ENCODE assay signal across 9 cellular contexts in the genomic region with DNA sequence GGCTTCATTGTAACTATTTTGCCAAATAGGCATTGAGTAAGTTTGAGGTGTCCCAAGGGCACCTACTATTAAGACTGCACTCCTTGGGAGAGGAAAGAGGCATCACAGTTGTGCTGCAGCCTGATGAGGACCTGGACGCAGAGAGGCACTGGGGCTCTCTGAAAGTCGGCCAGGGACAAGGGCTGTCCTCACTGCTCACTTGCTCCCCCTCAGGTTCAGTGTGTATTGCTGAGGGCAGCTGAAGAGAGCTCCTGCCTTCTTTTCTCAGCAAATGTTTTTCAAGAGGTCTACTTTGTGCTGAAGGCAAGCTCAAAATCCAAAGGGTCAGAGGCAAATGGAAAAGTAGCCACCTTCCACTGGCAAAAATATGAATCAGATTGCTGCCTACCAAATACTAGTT.
DNase-seq lines count a peak whose midpoint lies in the region; ATAC-seq, FAIRE-seq and TF ChIP-seq lines count a peak whose summit lies in the region.
"Had no signal": no experiment of that assay in that cellular context is flagged by ENCODE, and none has a peak within 500 bp of the region (broad histone marks: within the 10 kb centered on the region; RNA-seq: fewer than 3 reads in every experiment).

No MANE protein-coding gene starts in this region.

- TF ChIP-seq POLR2A in A549 (IDR thresholded peaks at IDR 0.05; ENCODE audit: low read length) = no peak

- no peak overlapping the region for H3K27ac Mint-ChIP-seq in activated T-cell treated with anti-CD3 and anti-CD28 coated beads, Interleukin-2, amount 50 U/mL, for 72 hours
- H3K27ac Mint-ChIP-seq: brain had no signal

- WGBS in A549 (ENCODE audit: missing lambda C conversion rate) = 0% methylated on average over 2 of the region's 2 CpGs

- FAIRE-seq in A549 (lab: Jason Lieb, UNC) = no peak

- no peak overlapping the region for H3K27ac ChIP-seq in A549

- no peaks in the 10 kb centered on the region for H3K9me3 ChIP-seq in A549

- no peak for TF ChIP-seq EP300 in A549 (IDR thresholded peaks at IDR 0.05)

- POLR2A ChIA-PET in A549 (lab: Yijun Ruan, JAX) = no interaction called here

- 0 out of 5 replicates have a peak, but pooled peaks of 1 of the 2 experiments have one; percentile 4 for TF ChIP-seq RAD21 in A549 (conservative IDR thresholded peaks at IDR 0.05 in 1 of 2, IDR thresholded peaks at IDR 0.05 in 1 of 2)

- H3K27me3 Mint-ChIP-seq in activated T-cell treated with anti-CD3 and anti-CD28 coated beads, Interleukin-2, amount 50 U/mL, for 72 hours (ENCODE audit: low read depth) = no peaks in the 10 kb centered on the region
- H3K27me3 Mint-ChIP-seq: brain had no signal

- H3K4me1 Mint-ChIP-seq in activated T-cell treated with anti-CD3 and anti-CD28 coated beads, Interleukin-2, amount 50 U/mL, for 72 hours (ENCODE audit: low read depth) = no peaks in the 10 kb centered on the region

- peak; percentile 96 to 98 for ATAC-seq in A549
- peak; percentile 85 for ATAC-seq in GM18502 (IDR thresholded peaks at IDR 0.05; ENCODE audit: poor library complexity, unreplicated experiment)
- ATAC-seq in HG02840 (IDR thresholded peaks at IDR 0.05; ENCODE audit: low FRiP score, unreplicated experiment) = peak; percentile 75
- no peak for ATAC-seq in activated T-cell treated with anti-CD3 and anti-CD28 coated beads, Interleukin-2, amount 50 U/mL, for 72 hours (replicated peaks in 1 of 2)

- peaks cover 0 to 2% of the 10 kb centered on the region in 2 donors for H3K9me3 Mint-ChIP-seq in activated T-cell treated with anti-CD3 and anti-CD28 coated beads, Interleukin-2, amount 50 U/mL, for 72 hours
- H3K9me3 Mint-ChIP-seq: brain had no signal

- CTCF ChIA-PET in A549 (lab: Yijun Ruan, JAX) = no interaction called here

- peak; percentile 5 to 37 for DNase-seq in A549 (ENCODE audit: low read depth in 1 of 2, low spot score in 1 of 2)
- peak; percentile 76 for DNase-seq in OCI-M1 (lab: John Stamatoyannopoulos, UW)
- peak; percentile 18 for DNase-seq in germinal center (ENCODE audit: low spot score)
- peak; percentile 37 for DNase-seq in superior temporal gyrus (ENCODE audit: extremely low spot score)
- DNase-seq in NCI-H2029 treated with DMSO at 0.1 percent for 48 hours (lab: John Stamatoyannopoulos, UW) = no peak
- no peak for DNase-seq in activated T-cell treated with anti-CD3 and anti-CD28 coated beads, Interleukin-2, amount 50 U/mL, for 72 hours

- no peak overlapping the region for H3K4me3 ChIP-seq in A549

- H3K4me2 ChIP-seq in A549 = no peak overlapping the region

- H3K4me3 Mint-ChIP-seq in activated T-cell treated with anti-CD3 and anti-CD28 coated beads, Interleukin-2, amount 50 U/mL, for 72 hours = no peak overlapping the region
- H3K4me3 Mint-ChIP-seq: brain had no signal

- H3K36me3 Mint-ChIP-seq in activated T-cell treated with anti-CD3 and anti-CD28 coated beads, Interleukin-2, amount 50 U/mL, for 72 hours (ENCODE audit: insufficient read depth in 2 of 2) = no peaks in the 10 kb centered on the region
- H3K36me3 Mint-ChIP-seq: brain had no signal

- TF ChIP-seq CTCF in A549 (IDR thresholded peaks at IDR 0.05) = no peak

- H3K4me1 ChIP-seq in A549 = no peaks in the 10 kb centered on the region

TF ChIP-seq in A549, 52 proteins besides CTCF, POLR2A, EP300 and RAD21:
- TF ChIP-seq CHD2 (IDR thresholded peaks at IDR 0.05; ENCODE audit: low read length, partially characterized antibody) = no peak
- TF ChIP-seq HDAC2 (IDR thresholded peaks at IDR 0.05) = no peak
- no peak for TF ChIP-seq KDM5A (IDR thresholded peaks at IDR 0.05)
- TF ChIP-seq KDM1A (IDR thresholded peaks at IDR 0.05; ENCODE audit: low read depth) = no peak
- no peak for TF ChIP-seq ZC3H11A (IDR thresholded peaks at IDR 0.05)
- no peak for TF ChIP-seq MAFK (IDR thresholded peaks at IDR 0.05; ENCODE audit: partially characterized antibody)
- no peak for TF ChIP-seq NPAS2 (CRISPR knock-in tag; IDR thresholded peaks at IDR 0.05; ENCODE audit: borderline replicate concordance)
- TF ChIP-seq, protein P1, sequence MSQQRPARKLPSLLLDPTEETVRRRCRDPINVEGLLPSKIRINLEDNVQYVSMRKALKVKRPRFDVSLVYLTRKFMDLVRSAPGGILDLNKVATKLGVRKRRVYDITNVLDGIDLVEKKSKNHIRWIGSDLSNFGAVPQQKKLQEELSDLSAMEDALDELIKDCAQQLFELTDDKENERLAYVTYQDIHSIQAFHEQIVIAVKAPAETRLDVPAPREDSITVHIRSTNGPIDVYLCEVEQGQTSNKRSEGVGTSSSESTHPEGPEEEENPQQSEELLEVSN (IDR thresholded peaks at IDR 0.05; ENCODE audit: borderline replicate concordance, low read depth) = no peak
- TF ChIP-seq, protein P2, sequence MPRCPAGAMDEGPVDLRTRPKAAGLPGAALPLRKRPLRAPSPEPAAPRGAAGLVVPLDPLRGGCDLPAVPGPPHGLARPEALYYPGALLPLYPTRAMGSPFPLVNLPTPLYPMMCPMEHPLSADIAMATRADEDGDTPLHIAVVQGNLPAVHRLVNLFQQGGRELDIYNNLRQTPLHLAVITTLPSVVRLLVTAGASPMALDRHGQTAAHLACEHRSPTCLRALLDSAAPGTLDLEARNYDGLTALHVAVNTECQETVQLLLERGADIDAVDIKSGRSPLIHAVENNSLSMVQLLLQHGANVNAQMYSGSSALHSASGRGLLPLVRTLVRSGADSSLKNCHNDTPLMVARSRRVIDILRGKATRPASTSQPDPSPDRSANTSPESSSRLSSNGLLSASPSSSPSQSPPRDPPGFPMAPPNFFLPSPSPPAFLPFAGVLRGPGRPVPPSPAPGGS (IDR thresholded peaks at IDR 0.05) = no peak
- no peak for TF ChIP-seq SMC3 (IDR thresholded peaks at IDR 0.05)
- TF ChIP-seq, protein P3, sequence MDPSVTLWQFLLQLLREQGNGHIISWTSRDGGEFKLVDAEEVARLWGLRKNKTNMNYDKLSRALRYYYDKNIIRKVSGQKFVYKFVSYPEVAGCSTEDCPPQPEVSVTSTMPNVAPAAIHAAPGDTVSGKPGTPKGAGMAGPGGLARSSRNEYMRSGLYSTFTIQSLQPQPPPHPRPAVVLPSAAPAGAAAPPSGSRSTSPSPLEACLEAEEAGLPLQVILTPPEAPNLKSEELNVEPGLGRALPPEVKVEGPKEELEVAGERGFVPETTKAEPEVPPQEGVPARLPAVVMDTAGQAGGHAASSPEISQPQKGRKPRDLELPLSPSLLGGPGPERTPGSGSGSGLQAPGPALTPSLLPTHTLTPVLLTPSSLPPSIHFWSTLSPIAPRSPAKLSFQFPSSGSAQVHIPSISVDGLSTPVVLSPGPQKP (IDR thresholded peaks at IDR 0.05; ENCODE audit: low read depth, low read length) = no peak
- no peak for TF ChIP-seq CEBPB (IDR thresholded peaks at IDR 0.05)
- no peak for TF ChIP-seq MAZ (IDR thresholded peaks at IDR 0.05; ENCODE audit: borderline replicate concordance, low read depth, low read length)
- TF ChIP-seq, protein P4, sequence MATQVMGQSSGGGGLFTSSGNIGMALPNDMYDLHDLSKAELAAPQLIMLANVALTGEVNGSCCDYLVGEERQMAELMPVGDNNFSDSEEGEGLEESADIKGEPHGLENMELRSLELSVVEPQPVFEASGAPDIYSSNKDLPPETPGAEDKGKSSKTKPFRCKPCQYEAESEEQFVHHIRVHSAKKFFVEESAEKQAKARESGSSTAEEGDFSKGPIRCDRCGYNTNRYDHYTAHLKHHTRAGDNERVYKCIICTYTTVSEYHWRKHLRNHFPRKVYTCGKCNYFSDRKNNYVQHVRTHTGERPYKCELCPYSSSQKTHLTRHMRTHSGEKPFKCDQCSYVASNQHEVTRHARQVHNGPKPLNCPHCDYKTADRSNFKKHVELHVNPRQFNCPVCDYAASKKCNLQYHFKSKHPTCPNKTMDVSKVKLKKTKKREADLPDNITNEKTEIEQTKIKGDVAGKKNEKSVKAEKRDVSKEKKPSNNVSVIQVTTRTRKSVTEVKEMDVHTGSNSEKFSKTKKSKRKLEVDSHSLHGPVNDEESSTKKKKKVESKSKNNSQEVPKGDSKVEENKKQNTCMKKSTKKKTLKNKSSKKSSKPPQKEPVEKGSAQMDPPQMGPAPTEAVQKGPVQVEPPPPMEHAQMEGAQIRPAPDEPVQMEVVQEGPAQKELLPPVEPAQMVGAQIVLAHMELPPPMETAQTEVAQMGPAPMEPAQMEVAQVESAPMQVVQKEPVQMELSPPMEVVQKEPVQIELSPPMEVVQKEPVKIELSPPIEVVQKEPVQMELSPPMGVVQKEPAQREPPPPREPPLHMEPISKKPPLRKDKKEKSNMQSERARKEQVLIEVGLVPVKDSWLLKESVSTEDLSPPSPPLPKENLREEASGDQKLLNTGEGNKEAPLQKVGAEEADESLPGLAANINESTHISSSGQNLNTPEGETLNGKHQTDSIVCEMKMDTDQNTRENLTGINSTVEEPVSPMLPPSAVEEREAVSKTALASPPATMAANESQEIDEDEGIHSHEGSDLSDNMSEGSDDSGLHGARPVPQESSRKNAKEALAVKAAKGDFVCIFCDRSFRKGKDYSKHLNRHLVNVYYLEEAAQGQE (IDR thresholded peaks at IDR 0.05) = no peak
- no peak for TF ChIP-seq ESRRA (IDR thresholded peaks at IDR 0.05; ENCODE audit: borderline replicate concordance, low read length)
- no peak for TF ChIP-seq POLR2AphosphoS2 (conservative IDR thresholded peaks at IDR 0.05; ENCODE audit: low read length)
- TF ChIP-seq TP53 (CRISPR knock-in tag; IDR thresholded peaks at IDR 0.05) = no peak
- TF ChIP-seq GATA3 (IDR thresholded peaks at IDR 0.05; ENCODE audit: borderline replicate concordance) = no peak

Comparison
In these comparisons a context has a peak if more than half of its experiments do, and no peak if none do; other contexts are left out.
1. ATAC-seq: peak in A549 (2 of 2), GM18502 (single experiment) and HG02840 (single experiment); none in activated T-cell treated with anti-CD3 and anti-CD28 coated beads, Interleukin-2, amount 50 U/mL, for 72 hours (0 of 2).
2. DNase-seq: peak in A549 (2 of 2), OCI-M1 (single experiment), germinal center (single experiment) and superior temporal gyrus (single experiment); none in NCI-H2029 treated with DMSO at 0.1 percent for 48 hours (single experiment) and activated T-cell treated with anti-CD3 and anti-CD28 coated beads, Interleukin-2, amount 50 U/mL, for 72 hours (0 of 2).